17 cellular contexts compared by ENCODE assay signal in the genomic region with DNA sequence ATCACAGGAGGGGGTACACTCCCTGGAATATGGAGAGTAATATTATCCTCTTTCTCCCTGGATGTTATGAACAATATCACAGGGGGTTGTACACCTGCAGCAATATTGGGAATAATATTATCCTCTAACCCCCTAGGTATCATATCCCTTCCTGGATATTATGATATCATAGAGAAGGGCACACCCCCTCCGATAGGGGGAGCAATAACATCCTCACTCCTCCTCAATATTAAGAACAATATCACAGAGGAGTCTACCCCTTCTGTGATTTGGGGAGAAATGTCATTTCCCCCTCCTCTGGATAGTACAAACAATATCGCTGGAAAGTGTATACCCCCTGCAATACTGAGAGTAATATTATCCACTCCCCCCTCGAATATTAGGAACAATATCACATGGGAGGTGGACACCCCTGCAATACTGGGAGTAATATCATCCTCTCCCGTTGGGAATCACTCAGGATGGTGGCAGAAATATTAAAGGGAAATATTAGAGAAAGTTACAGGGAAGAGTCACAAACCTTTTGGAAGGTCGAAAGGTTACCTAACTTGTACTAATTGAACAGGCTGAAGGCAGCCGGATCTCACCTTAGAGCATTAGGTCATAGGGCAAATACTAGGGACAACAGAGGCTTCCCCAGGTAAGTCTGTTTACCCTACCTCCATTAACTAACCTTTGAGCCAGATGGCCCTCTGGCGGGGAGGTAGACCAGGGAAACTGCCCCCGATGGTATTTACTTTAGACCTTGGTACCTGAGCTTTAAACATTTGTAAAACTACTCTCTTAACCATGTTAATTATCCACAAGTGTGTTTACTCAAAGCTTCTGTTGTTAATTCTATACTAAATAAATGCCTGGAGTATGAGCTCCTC. TPM values are rescaled to one million over a fixed set of nuclear protein-coding genes. Genes with fewer than 3 reads are reported as not detected.
A peak's percentile ranks its signal among the peaks of the same experiment; 100 is the strongest.
DNase-seq lines count a peak whose midpoint lies in the region; ATAC-seq, FAIRE-seq and TF ChIP-seq lines count a peak whose summit lies in the region.
"Had no signal": no experiment of that assay in that cellular context is flagged by ENCODE, and none has a peak within 500 bp of the region (broad histone marks: within the 10 kb centered on the region; RNA-seq: fewer than 3 reads in every experiment).

No MANE protein-coding gene starts in this region.

- FAIRE-seq in HTR-8/SVneo (lab: Jason Lieb, UNC) = no peak
- FAIRE-seq: GM12878, GM18507 had no signal

- H3K27ac ChIP-seq in 22Rv1 = no peak overlapping the region
- H3K27ac ChIP-seq in PC-9 = no peak overlapping the region

- DNase-seq in DMS153 treated with DMSO at 0.1 percent for 48 hours (lab: John Stamatoyannopoulos, UW; ENCODE audit: unreplicated experiment) = peak; percentile 2
- no peak for DNase-seq in LNCaP clone FGC (ENCODE audit: low read depth)
- DNase-seq in PC-9 = no peak
- no peak for DNase-seq in mucosa of gallbladder (ENCODE audit: low spot score)
- no peak for DNase-seq in HTR-8/SVneo (ENCODE audit: insufficient read length, low spot score)
- DNase-seq: ACHN; CD8-positive, alpha-beta memory T cell; H7; NCI-H1105; NCI-H187; NCI-H82; RPMI8226 had no signal

- H3K36me3 ChIP-seq in PC-9 (ENCODE audit: low read depth) = no peaks in the 10 kb centered on the region

- no peaks in the 10 kb centered on the region for H3K4me1 ChIP-seq in PC-9 (replicated peaks; ENCODE audit: insufficient read depth)

- no peaks in the 10 kb centered on the region for H3F3A ChIP-seq in PC-9 (ENCODE audit: insufficient read depth, low read depth)

- POLR2A ChIA-PET in PC-9 (lab: Charles Lee; ENCODE audit: unreplicated experiment) = no interaction called here

- H4K20me1 ChIP-seq in PC-9 (ENCODE audit: insufficient read depth) = no peaks in the 10 kb centered on the region

- no peak for ATAC-seq in HG03571 (IDR thresholded peaks at IDR 0.05; ENCODE audit: unreplicated experiment)
- ATAC-seq: GM12878 had no signal

- no peak overlapping the region for H3K4me2 ChIP-seq in PC-9

- no TSS peak for BruUV-seq in PC-9 (replicated peaks; lab: Mats Ljungman, UMichigan)

- H3K9me2 ChIP-seq in PC-9 (ENCODE audit: insufficient read depth) = no peaks in the 10 kb centered on the region

- TF ChIP-seq CTCF in 22Rv1 (IDR thresholded peaks at IDR 0.05) (peak; percentile 18; the same call in 1 of the 2 replicates), LNCaP clone FGC (IDR thresholded peaks at IDR 0.05; ENCODE audit: control insufficient read depth, extremely low read depth, insufficient read depth) (peak; percentile 24; the same call in 1 of the 2 replicates), PC-9 (conservative IDR thresholded peaks at IDR 0.05) (peak; percentile 35; the same call in 1 of the 2 replicates)

- intact Hi-C loops in PC-9 (cut with micrococcal nuclease; ENCODE audit: unreplicated experiment) = no loop called here

- CTCF ChIA-PET in PC-9 (lab: Charles Lee) = no interaction called here

- no peak overlapping the region for H2AFZ ChIP-seq in PC-9

- H3K4me3 ChIP-seq in LNCaP clone FGC (ENCODE audit: low read depth, low read length) (no peak overlapping the region), PC-9 (no peak overlapping the region)
- H3K4me3 ChIP-seq: GM12878 had no signal

- no peaks in the 10 kb centered on the region for H3K9me3 ChIP-seq in PC-9 (ENCODE audit: insufficient read depth, low read depth)

- no peaks in the 10 kb centered on the region for H3K79me2 ChIP-seq in PC-9 (ENCODE audit: low read depth)

- no peaks in the 10 kb centered on the region for H3K27me3 ChIP-seq in PC-9 (ENCODE audit: insufficient read depth, low read depth)

RNA-seq across cellular contexts. Expression of a gene that starts 57.5 kb away (rescaled TPM):
- total RNA-seq in PC-9 (2021) = 0.17 and 0.45 TPM in 2 replicates
- 8.2 TPM for total RNA-seq in mucosa of gallbladder
- total RNA-seq: CD8-positive, alpha-beta memory T cell; MCF 10A had no signal
